8 cellular contexts compared by ENCODE assay signal in the genomic region with DNA sequence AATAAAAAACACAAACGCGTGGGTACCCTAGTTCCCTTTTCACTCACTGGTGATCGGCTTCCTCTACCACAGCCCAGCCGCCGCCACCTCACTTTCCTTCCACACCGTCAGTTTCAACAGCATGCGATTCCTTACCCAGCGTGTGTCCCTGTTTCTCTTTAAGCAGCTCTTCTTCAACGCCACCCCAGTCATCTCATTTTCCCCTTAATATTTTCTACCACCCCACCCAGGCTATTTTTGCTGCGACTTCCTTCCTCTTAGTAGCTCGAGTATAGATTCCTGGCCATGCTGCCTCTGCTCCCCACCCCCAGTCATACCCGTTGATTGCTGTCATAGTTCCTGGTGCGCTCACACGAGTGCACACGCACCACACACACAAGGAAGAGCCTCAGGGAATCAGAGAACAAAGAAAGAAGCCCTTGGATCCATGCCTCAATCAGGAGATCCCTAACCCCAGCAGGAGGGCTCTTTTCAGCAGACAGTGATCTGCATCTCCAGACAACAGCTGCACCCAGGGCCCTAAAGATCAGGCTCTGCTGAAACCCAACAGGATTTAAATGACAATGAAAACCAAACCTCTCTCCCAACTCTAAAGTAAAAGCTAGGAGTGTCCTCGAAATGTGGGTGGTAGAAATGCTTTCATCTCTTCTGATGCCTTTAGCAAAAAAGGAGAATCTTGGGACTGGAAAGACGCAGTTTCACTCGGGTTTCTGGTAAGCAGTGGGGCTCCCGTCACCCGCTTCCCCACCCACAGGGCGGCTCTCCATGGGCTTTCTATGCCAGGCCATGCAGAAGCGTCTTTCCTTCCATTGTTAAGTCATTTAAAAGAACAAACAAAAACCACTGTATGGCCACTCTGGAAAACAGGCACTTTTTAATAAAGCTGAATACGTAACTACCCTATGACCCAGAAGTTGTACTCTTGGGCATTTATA. TPM values are rescaled to one million over a fixed set of nuclear protein-coding genes. Genes with fewer than 3 reads are reported as not detected.
DNase-seq lines count a peak whose midpoint lies in the region; ATAC-seq and TF ChIP-seq lines count a peak whose summit lies in the region.

No MANE protein-coding gene starts in this region.

- no peak overlapping the region for H3K4me3 ChIP-seq in PC-3 (ENCODE audit: low read length)
- peak overlapping the region in 2 of 4 donors; percentile 3 to 6 for H3K4me3 ChIP-seq in adrenal gland
- H3K4me3 ChIP-seq in left ventricle myocardium inferior = peak overlapping the region; percentile 60
- peak overlapping the region; percentile 17 for H3K4me3 ChIP-seq in psoas muscle

- WGBS in adrenal gland, 4 donors = 49 to 57% (median 54%) methylated on average over 23 of the region's 23 CpGs
- 36 to 51% (median 47%) methylated on average over 23 of the region's 23 CpGs for WGBS in psoas muscle, 3 donors

- peaks cover 88% of the 10 kb centered on the region for H3K79me2 ChIP-seq in PC-3 (ENCODE audit: low read length)

- H3K9ac ChIP-seq in PC-3 (ENCODE audit: low read length) = no peak overlapping the region

- H3K4me1 ChIP-seq in PC-3 (ENCODE audit: insufficient read depth, low read length) (peaks cover 22% of the 10 kb centered on the region), adrenal gland (replicated peaks in 1 of 2) (peaks cover 53 to 77% of the 10 kb centered on the region in 2 donors), left ventricle myocardium inferior (peaks cover 100% of the 10 kb centered on the region), psoas muscle (peaks cover 65% of the 10 kb centered on the region)

- H3K27ac ChIP-seq in PC-3 (ENCODE audit: low read length) (peak overlapping the region; percentile 37), adrenal gland (peak overlapping the region in 4 of 5 donors; percentile 68 to 91 (median 84)), left ventricle myocardium inferior (replicated peaks) (peak overlapping the region; percentile 92), psoas muscle (peak overlapping the region; percentile 76)

- peaks cover 28% of the 10 kb centered on the region for H4K20me1 ChIP-seq in PC-3 (ENCODE audit: low read length)

- H3K27me3 ChIP-seq in PC-3 (ENCODE audit: low read length) = no peaks in the 10 kb centered on the region
- no peaks in the 10 kb centered on the region for H3K27me3 ChIP-seq in adrenal gland
- H3K27me3 ChIP-seq in left ventricle myocardium inferior (ENCODE audit: low read depth) = no peaks in the 10 kb centered on the region
- no peaks in the 10 kb centered on the region for H3K27me3 ChIP-seq in psoas muscle (ENCODE audit: insufficient read depth in 3 of 3, low read length in 2 of 3)

- no peaks in the 10 kb centered on the region for H3F3A ChIP-seq in PC-3 (ENCODE audit: low read length, unreplicated experiment)

- ATAC-seq in HG03045 (IDR thresholded peaks at IDR 0.05; ENCODE audit: unreplicated experiment) (peak; percentile 37), PC-3 (peak; percentile 62), psoas muscle (peak; percentile 26 to 63 (median 37)), HG02571 (IDR thresholded peaks at IDR 0.05; ENCODE audit: unreplicated experiment) (no peak)

- TF ChIP-seq CTCF in PC-3 (conservative IDR thresholded peaks at IDR 0.05; ENCODE audit: low read depth, low read length) = no peak
- no peak for TF ChIP-seq CTCF in adrenal gland (IDR thresholded peaks at IDR 0.05)
- TF ChIP-seq CTCF in left ventricle myocardium inferior (IDR thresholded peaks at IDR 0.05; ENCODE audit: borderline replicate concordance) = no peak
- TF ChIP-seq CTCF in psoas muscle (IDR thresholded peaks at IDR 0.05) = no peak

- peaks cover 43% of the 10 kb centered on the region for H3K36me3 ChIP-seq in PC-3 (ENCODE audit: low read depth, low read length)
- H3K36me3 ChIP-seq in adrenal gland (replicated peaks in 1 of 2) = peaks cover 0 to 31% of the 10 kb centered on the region in 2 donors
- H3K36me3 ChIP-seq in left ventricle myocardium inferior = peaks cover 33% of the 10 kb centered on the region
- peaks cover 0 to 14% of the 10 kb centered on the region in 2 donors for H3K36me3 ChIP-seq in psoas muscle (ENCODE audit: insufficient read depth in 1 of 2, low read depth in 1 of 2)

- peak overlapping the region; percentile 9; the same call in 1 of the 2 replicates for H3K4me2 ChIP-seq in PC-3 (ENCODE audit: low read length)

- DNase-seq in CD1c-positive myeloid dendritic cell (ENCODE audit: extremely low spot score) (peak; percentile 91), PC-3 (peak; percentile 58), adrenal gland (peak in 5 of 7 donors; percentile 56 to 83 (median 68)), left ventricle myocardium inferior (peak; percentile 60), psoas muscle (no peak), DMS114 treated with DMSO at 0.1 percent for 48 hours (lab: John Stamatoyannopoulos, UW; ENCODE audit: unreplicated experiment) (no peak)

- no peaks in the 10 kb centered on the region for H3K9me2 ChIP-seq in PC-3 (replicated peaks; ENCODE audit: low read length)

- no TSS peak for BruUV-seq in PC-3 (replicated peaks; lab: Mats Ljungman, UMichigan)

- no peak overlapping the region for H2AFZ ChIP-seq in PC-3 (ENCODE audit: low read length)

- TF ChIP-seq POLR2A in adrenal gland (IDR thresholded peaks at IDR 0.05) = no peak

- no peaks in the 10 kb centered on the region for H3K9me3 ChIP-seq in PC-3 (ENCODE audit: low read length)
- H3K9me3 ChIP-seq in adrenal gland (replicated peaks in 1 of 3) = no peaks in the 10 kb centered on the region
- no peaks in the 10 kb centered on the region for H3K9me3 ChIP-seq in left ventricle myocardium inferior (replicated peaks)
- no peaks in the 10 kb centered on the region for H3K9me3 ChIP-seq in psoas muscle

- CTCF ChIA-PET in PC-3 (lab: Charles Lee) = no interaction called here

- POLR2A ChIA-PET in PC-3 (lab: Charles Lee; ENCODE audit: unreplicated experiment) = no interaction called here

- intact Hi-C loops in PC-3 (cut with micrococcal nuclease) = no loop called here
- intact Hi-C loops in adrenal gland (cut with DNase I) = no loop called here
- intact Hi-C loops in left ventricle myocardium inferior (cut with micrococcal nuclease) = no loop called here
- intact Hi-C loops in psoas muscle (cut with DNase I) = no loop called here

RNA-seq across cellular contexts. Expression of a gene that starts 23.8 kb away (rescaled TPM):
- total RNA-seq in PC-3 (2014; rRNA removed) (74.3 and 80.8 TPM in 2 replicates), adrenal gland (10 to 100 TPM; 21.8 to 46.1 (median 30.7) TPM), left ventricle myocardium inferior (13.3 TPM), psoas muscle (10 to 100 TPM in 2 of 4 donors, 1 to 10 TPM in 2; 8.9 to 11.1 (median 9.9) TPM)
- polyA plus RNA-seq in adrenal gland (10 to 100 TPM; 11.0 to 52.4 (median 25.7) TPM), psoas muscle (1 to 10 TPM; 3.2 to 7.7 (median 5.9) TPM)

RNA-seq across cellular contexts. Expression of a gene that starts 36.9 kb away (rescaled TPM):
- 46.1 and 83.6 TPM in 2 replicates for total RNA-seq in PC-3 (2014; rRNA removed)
- total RNA-seq in adrenal gland = 100 to 1,000 TPM in 1 of 8 donors, 10 to 100 TPM in 7; 32.2 to 107 (median 41.3) TPM
- 10 to 100 TPM; 21.6 to 70.9 (median 57.5) TPM for polyA plus RNA-seq in adrenal gland
- total RNA-seq in left ventricle myocardium inferior = 11.2 TPM
- 10 to 100 TPM in 2 of 4 donors, 1 to 10 TPM in 2; 6.2 to 13.4 (median 9.7) TPM for total RNA-seq in psoas muscle
- 10 to 100 TPM in 1 of 3 donors, 1 to 10 TPM in 2; 4.5 to 17.6 (median 8.0) TPM for polyA plus RNA-seq in psoas muscle

Comparison
In these comparisons a context has a peak if more than half of its experiments do, and no peak if none do; other contexts are left out.
1. DNase-seq: peak in CD1c-positive myeloid dendritic cell (single experiment), PC-3 (single experiment), adrenal gland (5 of 7) and left ventricle myocardium inferior (single experiment); none in psoas muscle (0 of 2) and DMS114 treated with DMSO at 0.1 percent for 48 hours (single experiment).
2. H3K27ac ChIP-seq: peak in every context shown above with its lines; median percentile 92 in left ventricle myocardium inferior; 84 in adrenal gland; 76 in psoas muscle; 37 in PC-3.